In the genomic region with DNA sequence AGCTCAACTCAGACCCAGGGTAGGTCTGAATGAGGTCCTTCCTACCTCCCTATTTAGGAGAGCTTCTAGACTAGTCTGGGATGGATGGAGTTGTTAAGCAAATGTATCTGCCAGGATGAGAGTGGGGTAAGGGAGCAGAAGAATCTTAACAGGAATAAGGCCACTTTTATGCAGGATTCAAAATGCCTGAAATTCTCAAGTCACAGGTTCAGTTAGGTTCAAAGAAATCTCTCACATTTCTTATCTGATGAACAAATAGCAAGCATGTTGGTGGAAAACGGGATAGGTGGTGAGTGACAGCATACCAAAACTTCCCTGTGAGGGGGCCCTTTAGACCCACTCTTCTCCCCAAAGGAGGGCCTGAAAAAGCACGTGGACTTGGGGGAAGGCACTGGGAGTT, we compare ENCODE assay signal across 36 cellular contexts. TPM values are rescaled to one million over a fixed set of nuclear protein-coding genes. Genes with fewer than 3 reads are reported as not detected.
"Had no signal": no experiment of that assay in that cellular context is flagged by ENCODE, and none has a peak within 500 bp of the region (broad histone marks: within the 10 kb centered on the region; RNA-seq: fewer than 3 reads in every experiment).

No MANE protein-coding gene starts in this region.

- DNase-seq: activated B cell treated with CpG ODN at 0.5 μM for 24 hours; activated CD4-positive, alpha-beta memory T cell treated with anti-CD3 and anti-CD28 coated beads for 36 hours; activated CD4-positive, alpha-beta T cell treated with anti-CD3 and anti-CD28 coated beads for 4 hours; activated CD4-positive, alpha-beta T cell treated with anti-CD3 and anti-CD28 coated beads, Interleukin-2, amount 10 ng/mL, durations not matched to agents 24 days and 14 days; activated CD4-positive, alpha-beta T cell treated with anti-CD3 and anti-CD28 coated beads, Interleukin-2, amount 50 U/mL, for 1 hour; activated CD4-positive, alpha-beta T cell treated with anti-CD3 and anti-CD28 coated beads, Interleukin-2, amount 50 U/mL, for 4 hours; activated CD4-positive, CD25-positive, alpha-beta regulatory T cell treated with anti-CD3 and anti-CD28 coated beads, Interleukin-2, amount 50 U/mL, for 72 hours; activated CD8-positive, alpha-beta T cell treated with anti-CD3 and anti-CD28 coated beads for 36 hours; activated effector memory CD4-positive, alpha-beta T cell treated with anti-CD3 and anti-CD28 coated beads, Interleukin-2, amount 50 U/mL, for 16 hours; activated gamma-delta T cell treated with Interleukin-2 at 50 U/mL for 16 hours; activated naive CD4-positive, alpha-beta T cell; activated naive CD4-positive, alpha-beta T cell treated with anti-CD3 and anti-CD28 coated beads for 36 hours; activated naive CD4-positive, alpha-beta T cell treated with anti-CD3 and anti-CD28 coated beads, Interleukin-2, amount 50 U/mL, for 16 hours; activated naive CD8-positive, alpha-beta T cell treated with anti-CD3 and anti-CD28 coated beads for 36 hours; activated T-cell treated with anti-CD3 and anti-CD28 coated beads for 4 hours; activated T-cell treated with anti-CD3 and anti-CD28 coated beads, Interleukin-2, amount 50 U/mL, for 1 hour; activated T-cell treated with anti-CD3 and anti-CD28 coated beads, Interleukin-2, amount 50 U/mL, for 4 hours; activated T-cell treated with anti-CD3 and anti-CD28 coated beads, Interleukin-2, amount 50 U/mL, for 72 hours; adrenal gland; amniotic stem cell; aorta; body of pancreas; brain microvascular endothelial cell; central memory CD4-positive, alpha-beta T cell; SW 1271; T-helper 1 cell; T-helper 9 cell had no signal

- H3K27ac ChIP-seq: adrenal gland, body of pancreas, brain microvascular endothelial cell, breast epithelium, VCaP had no signal

- H3K27me3 ChIP-seq: body of pancreas, breast epithelium had no signal

- H3K36me3 Mint-ChIP-seq: activated CD4-positive, alpha-beta memory T cell treated with anti-CD3 and anti-CD28 coated beads for 36 hours; activated naive CD4-positive, alpha-beta T cell treated with anti-CD3 and anti-CD28 coated beads, Interleukin-2, amount 50 U/mL, for 72 hours; activated naive CD8-positive, alpha-beta T cell treated with anti-CD3 and anti-CD28 coated beads for 36 hours had no signal

- H3K4me1 Mint-ChIP-seq: activated naive CD8-positive, alpha-beta T cell treated with anti-CD3 and anti-CD28 coated beads for 36 hours; activated T-helper 17 cell treated with anti-CD3 and anti-CD28 coated beads, Interleukin-2, amount 50 U/mL, for 72 hours had no signal

- H3K36me3 ChIP-seq: adrenal gland, brain microvascular endothelial cell, breast epithelium had no signal

- H3K9me3 Mint-ChIP-seq: activated B cell treated with CpG ODN at 0.5 μM for 24 hours; activated CD4-positive, alpha-beta memory T cell treated with anti-CD3 and anti-CD28 coated beads for 36 hours; activated CD4-positive, alpha-beta T cell treated with anti-CD3 and anti-CD28 coated beads, Interleukin-2, amount 10 ng/mL, durations not matched to agents 24 days and 14 days; activated CD8-positive, alpha-beta T cell treated with anti-CD3 and anti-CD28 coated beads for 36 hours; activated naive CD4-positive, alpha-beta T cell treated with anti-CD3 and anti-CD28 coated beads for 36 hours; activated naive CD4-positive, alpha-beta T cell treated with anti-CD3 and anti-CD28 coated beads, Interleukin-2, amount 50 U/mL, for 72 hours; activated naive CD8-positive, alpha-beta T cell treated with anti-CD3 and anti-CD28 coated beads for 36 hours; activated T-cell treated with anti-CD3 and anti-CD28 coated beads, Interleukin-2, amount 50 U/mL, for 4 hours; activated T-cell treated with anti-CD3 and anti-CD28 coated beads, Interleukin-2, amount 50 U/mL, for 72 hours; activated T-helper 1 cell treated with anti-CD3 and anti-CD28 coated beads, Interleukin-12 subunit alpha, Interleukin-12 subunit beta, Interleukin-2, Interleukin-4 antibody, amounts not matched to agents 30 ng/mL and 10 ng/mL and 1 ng/mL, durations not matched to agents 14 hours and 24 hours and 36 hours; activated T-helper 17 cell treated with anti-CD3 and anti-CD28 coated beads, Interleukin-2, amount 50 U/mL, for 72 hours; T-helper 1 cell treated with Interleukin-12 subunit alpha and Interleukin-12 subunit beta and Interleukin-4 antibody, amounts not matched to agents 30 μg/mL and 1 μg/mL, for 36 hours had no signal

- H3K9me3 ChIP-seq: adrenal gland, body of pancreas, breast epithelium had no signal

- H3K27ac Mint-ChIP-seq: activated B cell treated with CpG ODN at 0.5 μM for 24 hours; activated CD4-positive, alpha-beta memory T cell treated with anti-CD3 and anti-CD28 coated beads for 36 hours; activated CD4-positive, alpha-beta T cell treated with anti-CD3 and anti-CD28 coated beads, Interleukin-2, amount 10 ng/mL, durations not matched to agents 24 days and 14 days; activated CD8-positive, alpha-beta T cell treated with anti-CD3 and anti-CD28 coated beads for 36 hours; activated naive CD4-positive, alpha-beta T cell treated with anti-CD3 and anti-CD28 coated beads for 36 hours; activated naive CD4-positive, alpha-beta T cell treated with anti-CD3 and anti-CD28 coated beads, Interleukin-2, amount 50 U/mL, for 72 hours; activated naive CD8-positive, alpha-beta T cell treated with anti-CD3 and anti-CD28 coated beads for 36 hours; activated T-cell treated with anti-CD3 and anti-CD28 coated beads, Interleukin-2, amount 50 U/mL, for 72 hours; activated T-helper 1 cell treated with anti-CD3 and anti-CD28 coated beads, Interleukin-12 subunit alpha, Interleukin-12 subunit beta, Interleukin-2, Interleukin-4 antibody, amounts not matched to agents 30 ng/mL and 10 ng/mL and 1 ng/mL, durations not matched to agents 14 hours and 24 hours and 36 hours; activated T-helper 17 cell treated with anti-CD3 and anti-CD28 coated beads, Interleukin-2, amount 50 U/mL, for 72 hours; T-helper 1 cell treated with Interleukin-12 subunit alpha and Interleukin-12 subunit beta and Interleukin-4 antibody, amounts not matched to agents 30 μg/mL and 1 μg/mL, for 36 hours had no signal

- ATAC-seq: activated CD8-positive, alpha-beta T cell treated with anti-CD3 and anti-CD28 coated beads for 36 hours; activated naive CD4-positive, alpha-beta T cell treated with anti-CD3 and anti-CD28 coated beads, Interleukin-2, amount 50 U/mL, for 72 hours; activated T-cell treated with anti-CD3 and anti-CD28 coated beads, Interleukin-2, amount 50 U/mL, for 4 hours; activated T-cell treated with anti-CD3 and anti-CD28 coated beads, Interleukin-2, amount 50 U/mL, for 72 hours; activated T-helper 17 cell treated with anti-CD3 and anti-CD28 coated beads, Interleukin-2, amount 50 U/mL, for 72 hours; body of pancreas had no signal

- H3K4me3 Mint-ChIP-seq: activated B cell treated with CpG ODN at 0.5 μM for 24 hours; activated CD4-positive, alpha-beta memory T cell treated with anti-CD3 and anti-CD28 coated beads for 36 hours; activated CD4-positive, alpha-beta T cell treated with anti-CD3 and anti-CD28 coated beads, Interleukin-2, amount 10 ng/mL, durations not matched to agents 24 days and 14 days; activated CD8-positive, alpha-beta T cell treated with anti-CD3 and anti-CD28 coated beads for 36 hours; activated naive CD4-positive, alpha-beta T cell treated with anti-CD3 and anti-CD28 coated beads for 36 hours; activated naive CD8-positive, alpha-beta T cell treated with anti-CD3 and anti-CD28 coated beads for 36 hours; activated T-cell treated with anti-CD3 and anti-CD28 coated beads, Interleukin-2, amount 50 U/mL, for 4 hours; activated T-cell treated with anti-CD3 and anti-CD28 coated beads, Interleukin-2, amount 50 U/mL, for 72 hours; activated T-helper 1 cell treated with anti-CD3 and anti-CD28 coated beads, Interleukin-12 subunit alpha, Interleukin-12 subunit beta, Interleukin-2, Interleukin-4 antibody, amounts not matched to agents 30 ng/mL and 10 ng/mL and 1 ng/mL, durations not matched to agents 14 hours and 24 hours and 36 hours; activated T-helper 17 cell treated with anti-CD3 and anti-CD28 coated beads, Interleukin-2, amount 50 U/mL, for 72 hours; T-helper 1 cell treated with Interleukin-12 subunit alpha and Interleukin-12 subunit beta and Interleukin-4 antibody, amounts not matched to agents 30 μg/mL and 1 μg/mL, for 36 hours had no signal

- H3K4me3 ChIP-seq: adrenal gland, body of pancreas, breast epithelium had no signal

RNA-seq across cellular contexts. Expression of gene SLAMF9, which starts 3.0 kb away (rescaled TPM):
- total RNA-seq: activated B cell treated with CpG ODN at 0.5 μM for 24 hours; activated CD4-positive, alpha-beta memory T cell treated with anti-CD3 and anti-CD28 coated beads for 36 hours; activated CD4-positive, alpha-beta T cell treated with anti-CD3 and anti-CD28 coated beads, Interleukin-2, amount 10 ng/mL, durations not matched to agents 24 days and 14 days; activated CD8-positive, alpha-beta T cell treated with anti-CD3 and anti-CD28 coated beads for 36 hours; activated naive CD4-positive, alpha-beta T cell treated with anti-CD3 and anti-CD28 coated beads for 36 hours; activated naive CD4-positive, alpha-beta T cell treated with anti-CD3 and anti-CD28 coated beads, Interleukin-2, amount 50 U/mL, for 72 hours; activated naive CD8-positive, alpha-beta T cell treated with anti-CD3 and anti-CD28 coated beads for 36 hours; activated T-cell treated with anti-CD3 and anti-CD28 coated beads, Interleukin-2, amount 50 U/mL, for 4 hours; activated T-cell treated with anti-CD3 and anti-CD28 coated beads, Interleukin-2, amount 50 U/mL, for 72 hours; activated T-helper 1 cell treated with anti-CD3 and anti-CD28 coated beads, Interleukin-12 subunit alpha, Interleukin-12 subunit beta, Interleukin-2, Interleukin-4 antibody, amounts not matched to agents 30 ng/mL and 10 ng/mL and 1 ng/mL, durations not matched to agents 14 hours and 24 hours and 36 hours; activated T-helper 17 cell treated with anti-CD3 and anti-CD28 coated beads, Interleukin-2, amount 50 U/mL, for 72 hours; adrenal gland; aorta; body of pancreas; breast epithelium; cardiac septum; cerebellum; T-helper 2 cell treated with Interferon-gamma antibody and Interleukin-4, amounts not matched to agents 100 ng/mL and 5 ng/mL, for 36 hours had no signal
- polyA plus RNA-seq: adrenal gland, aorta had no signal

RNA-seq across cellular contexts. Expression of gene IGSF9, which starts 5.6 kb away (rescaled TPM):
- total RNA-seq: activated B cell treated with CpG ODN at 0.5 μM for 24 hours; activated CD4-positive, alpha-beta T cell treated with anti-CD3 and anti-CD28 coated beads, Interleukin-2, amount 10 ng/mL, durations not matched to agents 24 days and 14 days; activated naive CD4-positive, alpha-beta T cell treated with anti-CD3 and anti-CD28 coated beads for 36 hours; activated naive CD4-positive, alpha-beta T cell treated with anti-CD3 and anti-CD28 coated beads, Interleukin-2, amount 50 U/mL, for 72 hours; activated T-helper 1 cell treated with anti-CD3 and anti-CD28 coated beads, Interleukin-12 subunit alpha, Interleukin-12 subunit beta, Interleukin-2, Interleukin-4 antibody, amounts not matched to agents 30 ng/mL and 10 ng/mL and 1 ng/mL, durations not matched to agents 14 hours and 24 hours and 36 hours; activated T-helper 17 cell treated with anti-CD3 and anti-CD28 coated beads, Interleukin-2, amount 50 U/mL, for 72 hours; cardiac septum had no signal

RNA-seq across cellular contexts. Expression of gene CFAP45, which starts 51.1 kb away (rescaled TPM):
- total RNA-seq: body of pancreas had no signal
